In genomic region chr9:131554865-131555351, GRCh38 we compare ENCODE assay signal across 24 cellular contexts. TPM values are rescaled to one million over a fixed set of nuclear protein-coding genes. Genes with fewer than 3 reads are reported as not detected.
DNase-seq lines count a peak whose midpoint lies in the region; ATAC-seq and TF ChIP-seq lines count a peak whose summit lies in the region.
"Had no signal": no experiment of that assay in that cellular context is flagged by ENCODE, and none has a peak within 500 bp of the region (broad histone marks: within the 10 kb centered on the region; RNA-seq: fewer than 3 reads in every experiment).

No MANE protein-coding gene starts in this region.

- H3K36me3 ChIP-seq in ectodermal cell (ENCODE audit: control insufficient read depth, insufficient read depth, low read length): no peaks in the 10 kb centered on the region
- H3K36me3 ChIP-seq in stomach: peaks cover 0 to 12% (median 5%) of the 10 kb centered on the region in 4 donors
- H3K36me3 ChIP-seq: BE2C had no signal

- H3K27me3 ChIP-seq in ectodermal cell (ENCODE audit: control insufficient read depth, insufficient read depth, low read length, poor library complexity, severe bottlenecking) (peaks cover 33% of the 10 kb centered on the region), stomach (peaks cover 0 to 58% (median 30%) of the 10 kb centered on the region in 3 donors)
- H3K27me3 ChIP-seq: BE2C had no signal

- H3K27ac ChIP-seq in ectodermal cell (ENCODE audit: insufficient read depth, low read depth, low read length, poor library complexity, severe bottlenecking) (no peak overlapping the region), stomach (no peak overlapping the region)
- H3K27ac ChIP-seq: GM23248, tibial nerve had no signal

- DNase-seq in activated CD8-positive, alpha-beta memory T cell treated with anti-CD3 and anti-CD28 coated beads, Interleukin-2, amount 10 ng/mL, durations not matched to agents 7 days and 5 days: no peak
- DNase-seq in activated CD8-positive, alpha-beta memory T cell treated with anti-CD3 and anti-CD28 coated beads for 24 hours: no peak
- DNase-seq in mesothelial cell of epicardium (ENCODE audit: low spot score in 2 of 2, unreplicated experiment in 2 of 2) (no peak), type B pancreatic cell (ENCODE audit: extremely low spot score, unreplicated experiment) (no peak), left lobe of liver (ENCODE audit: low spot score) (no peak), head of caudate nucleus (no peak), stomach (no peak)
- DNase-seq: activated CD4-positive, alpha-beta T cell treated with anti-CD3 and anti-CD28 coated beads, Interleukin-2, amount 10 ng/mL, durations not matched to agents 7 days and 5 days; activated naive CD4-positive, alpha-beta T cell treated with anti-CD3 and anti-CD28 coated beads for 36 hours; Calu3; GM23248; hippocampal formation; midbrain; NCI-H1105; NCI-H526; nucleus accumbens; right cardiac atrium; stimulated activated CD4-positive, alpha-beta T cell treated with anti-CD3 and anti-CD28 coated beads, Interleukin-15, amount 100 ng/mL, for 24 hours had no signal

- H3K9me3 Mint-ChIP-seq in activated CD8-positive, alpha-beta memory T cell treated with anti-CD3 and anti-CD28 coated beads, Interleukin-2, amount 10 ng/mL, durations not matched to agents 7 days and 5 days (ENCODE audit: low read depth): no peaks in the 10 kb centered on the region
- H3K9me3 Mint-ChIP-seq in mesothelial cell of epicardium (peaks cover 4% of the 10 kb centered on the region), type B pancreatic cell (no peaks in the 10 kb centered on the region)
- H3K9me3 Mint-ChIP-seq: activated CD4-positive, alpha-beta T cell treated with anti-CD3 and anti-CD28 coated beads, Interleukin-2, amount 10 ng/mL, durations not matched to agents 7 days and 5 days; activated naive CD4-positive, alpha-beta T cell treated with anti-CD3 and anti-CD28 coated beads for 36 hours had no signal

- peaks cover 48% of the 10 kb centered on the region for H3K27me3 Mint-ChIP-seq in activated CD8-positive, alpha-beta memory T cell treated with anti-CD3 and anti-CD28 coated beads, Interleukin-2, amount 10 ng/mL, durations not matched to agents 7 days and 5 days
- H3K27me3 Mint-ChIP-seq in mesothelial cell of epicardium (ENCODE audit: low read depth) (peaks cover 51% of the 10 kb centered on the region), type B pancreatic cell (peaks cover 48% of the 10 kb centered on the region)

- TF ChIP-seq CTCF in mesothelial cell of epicardium (IDR thresholded peaks at IDR 0.05; ENCODE audit: unreplicated experiment) (no peak), type B pancreatic cell (conservative IDR thresholded peaks at IDR 0.05) (no peak), stomach (IDR thresholded peaks at IDR 0.05) (no peak)

- H3K4me1 Mint-ChIP-seq in activated CD8-positive, alpha-beta memory T cell treated with anti-CD3 and anti-CD28 coated beads, Interleukin-2, amount 10 ng/mL, durations not matched to agents 7 days and 5 days: no peaks in the 10 kb centered on the region
- H3K4me1 Mint-ChIP-seq in mesothelial cell of epicardium (no peaks in the 10 kb centered on the region), type B pancreatic cell (ENCODE audit: unreplicated experiment) (peaks cover 5% of the 10 kb centered on the region)

- H3K4me1 ChIP-seq in ectodermal cell (ENCODE audit: control insufficient read depth, insufficient read depth, low read length): no peaks in the 10 kb centered on the region
- no peaks in the 10 kb centered on the region for H3K4me1 ChIP-seq in stomach
- H3K4me1 ChIP-seq: BE2C, tibial nerve had no signal

- CTCF ChIA-PET in activated CD8-positive, alpha-beta memory T cell treated with anti-CD3 and anti-CD28 coated beads, Interleukin-2, amount 10 ng/mL, durations not matched to agents 7 days and 5 days (lab: Charles Lee): interaction anchor here (0.6 to 1.9 kb wide), 4 partner anchors 19 to 206 kb away, joined by 3 to 4 read pairs (median 4); no protein-coding TSS in a partner anchor

- H3K9me3 ChIP-seq in ectodermal cell (ENCODE audit: control insufficient read depth, low read length) (no peaks in the 10 kb centered on the region), stomach (no peaks in the 10 kb centered on the region)
- H3K9me3 ChIP-seq: BE2C had no signal

- no peak overlapping the region for H3K27ac Mint-ChIP-seq in activated CD8-positive, alpha-beta memory T cell treated with anti-CD3 and anti-CD28 coated beads, Interleukin-2, amount 10 ng/mL, durations not matched to agents 7 days and 5 days
- H3K27ac Mint-ChIP-seq in mesothelial cell of epicardium (no peak overlapping the region), type B pancreatic cell (no peak overlapping the region)
- H3K27ac Mint-ChIP-seq: activated CD4-positive, alpha-beta T cell treated with anti-CD3 and anti-CD28 coated beads, Interleukin-2, amount 10 ng/mL, durations not matched to agents 7 days and 5 days; activated naive CD4-positive, alpha-beta T cell treated with anti-CD3 and anti-CD28 coated beads for 36 hours had no signal

- peak; percentile 33 for ATAC-seq in activated CD8-positive, alpha-beta memory T cell treated with anti-CD3 and anti-CD28 coated beads, Interleukin-2, amount 10 ng/mL, durations not matched to agents 7 days and 5 days
- ATAC-seq in left lobe of liver: no peak
- ATAC-seq: Right ventricle myocardium inferior had no signal

- no peak for TF ChIP-seq POLR2A in stomach (IDR thresholded peaks at IDR 0.05)

- intact Hi-C loops in head of caudate nucleus (cut with DNase I) (no loop called here), stomach (cut with DNase I; ENCODE audit: low total_unique reads) (no loop called here)

- WGBS in ectodermal cell, 2 experiments: 21 to 26% methylated on average over 49 of the region's 49 CpGs
- 60 to 75% (median 71%) methylated on average over 20 to 49 of the region's 49 CpGs for WGBS in stomach, 5 donors

- no peak for TF ChIP-seq EP300 in stomach (IDR thresholded peaks at IDR 0.05)

- H3K36me3 Mint-ChIP-seq in activated CD8-positive, alpha-beta memory T cell treated with anti-CD3 and anti-CD28 coated beads, Interleukin-2, amount 10 ng/mL, durations not matched to agents 7 days and 5 days: no peaks in the 10 kb centered on the region
- H3K36me3 Mint-ChIP-seq in mesothelial cell of epicardium (peaks cover 3% of the 10 kb centered on the region), type B pancreatic cell (no peaks in the 10 kb centered on the region)

- H3K4me3 ChIP-seq in ectodermal cell (ENCODE audit: insufficient read depth, low read depth, low read length) (peak overlapping the region; percentile 11), stomach (no peak overlapping the region)
- H3K4me3 ChIP-seq: GM23248, tibial nerve had no signal

- H3K4me3 Mint-ChIP-seq in activated CD8-positive, alpha-beta memory T cell treated with anti-CD3 and anti-CD28 coated beads, Interleukin-2, amount 10 ng/mL, durations not matched to agents 7 days and 5 days: no peak overlapping the region
- peak overlapping the region; percentile 43 for H3K4me3 Mint-ChIP-seq in mesothelial cell of epicardium
- H3K4me3 Mint-ChIP-seq in type B pancreatic cell: peak overlapping the region; percentile 57
- H3K4me3 Mint-ChIP-seq: activated CD4-positive, alpha-beta T cell treated with anti-CD3 and anti-CD28 coated beads, Interleukin-2, amount 10 ng/mL, durations not matched to agents 7 days and 5 days; activated naive CD4-positive, alpha-beta T cell treated with anti-CD3 and anti-CD28 coated beads for 36 hours had no signal

RNA-seq across cellular contexts. Expression of gene PRRT1B, which starts 9.6 kb away (rescaled TPM):
- not detected for total RNA-seq in activated CD8-positive, alpha-beta memory T cell treated with anti-CD3 and anti-CD28 coated beads, Interleukin-2, amount 10 ng/mL, durations not matched to agents 7 days and 5 days
- not detected for polyA plus RNA-seq in ectodermal cell (2013, experiment 1 of 4)
- polyA plus RNA-seq in ectodermal cell (2013, experiment 2 of 4): not detected
- not detected for polyA plus RNA-seq in ectodermal cell (2013, experiment 3 of 4)
- polyA plus RNA-seq in ectodermal cell (2013, experiment 4 of 4): not detected
- total RNA-seq in mesothelial cell of epicardium (not detected in 3 replicates), type B pancreatic cell (ENCODE audit: low replicate concordance) (3.0 and 5.6 TPM in 2 replicates), left lobe of liver (8.5 TPM), stomach (10 to 100 TPM in 1 of 5 donors, 1 to 10 TPM in 1, under 1 TPM in 1, not detected in 2; 0.73 to 10.9 (median 1.8) TPM)
- 1 to 10 TPM in 2 of 3 donors, under 1 TPM in 1; 0.48 to 3.7 (median 1.4) TPM for polyA plus RNA-seq in stomach
- total RNA-seq: A172; activated CD4-positive, alpha-beta T cell treated with anti-CD3 and anti-CD28 coated beads, Interleukin-2, amount 10 ng/mL, durations not matched to agents 7 days and 5 days; activated naive CD4-positive, alpha-beta T cell treated with anti-CD3 and anti-CD28 coated beads for 36 hours; Calu3; GM23248; LHCN-M2; right cardiac atrium; Right ventricle myocardium inferior; tibial nerve had no signal
- polyA plus RNA-seq: GM23248, right cardiac atrium had no signal

RNA-seq across cellular contexts. Expression of gene UCK1, which starts 23.8 kb away (rescaled TPM):
- total RNA-seq in activated CD8-positive, alpha-beta memory T cell treated with anti-CD3 and anti-CD28 coated beads, Interleukin-2, amount 10 ng/mL, durations not matched to agents 7 days and 5 days: 10 to 100 TPM; 26.1 to 29.6 TPM
- polyA plus RNA-seq in ectodermal cell (2013, experiment 1 of 4): 46.4 TPM
- 56.9 TPM for polyA plus RNA-seq in ectodermal cell (2013, experiment 2 of 4)
- 34.3 TPM for polyA plus RNA-seq in ectodermal cell (2013, experiment 3 of 4)
- 42.2 TPM for polyA plus RNA-seq in ectodermal cell (2013, experiment 4 of 4)
- 21.9 to 26.6 TPM (median 23.2 TPM) in 3 replicates for total RNA-seq in mesothelial cell of epicardium
- total RNA-seq in type B pancreatic cell (ENCODE audit: low replicate concordance): 25.9 and 36.8 TPM in 2 replicates
- total RNA-seq in left lobe of liver: 40.2 TPM
- total RNA-seq in stomach: 100 to 1,000 TPM in 1 of 5 donors, 10 to 100 TPM in 3, 1 to 10 TPM in 1; 9.9 to 143 (median 37.9) TPM
- 10 to 100 TPM; 23.2 to 34.1 (median 29.2) TPM for polyA plus RNA-seq in stomach

RNA-seq across cellular contexts. Expression of gene POMT1, which starts 52.2 kb away (rescaled TPM):
- 10 to 100 TPM; 41.5 to 53.7 TPM for total RNA-seq in activated CD8-positive, alpha-beta memory T cell treated with anti-CD3 and anti-CD28 coated beads, Interleukin-2, amount 10 ng/mL, durations not matched to agents 7 days and 5 days
- polyA plus RNA-seq in ectodermal cell (2013, experiment 1 of 4): 49.1 TPM
- 47.6 TPM for polyA plus RNA-seq in ectodermal cell (2013, experiment 2 of 4)
- 36.1 TPM for polyA plus RNA-seq in ectodermal cell (2013, experiment 3 of 4)
- 39.6 TPM for polyA plus RNA-seq in ectodermal cell (2013, experiment 4 of 4)
- total RNA-seq in mesothelial cell of epicardium (54.8 to 59.2 TPM (median 57.2 TPM) in 3 replicates), type B pancreatic cell (ENCODE audit: low replicate concordance) (48.7 and 55.4 TPM in 2 replicates), left lobe of liver (14.4 TPM), stomach (10 to 100 TPM in 3 of 5 donors, 1 to 10 TPM in 2; 3.5 to 59.7 (median 15.4) TPM)
- 10 to 100 TPM in 2 of 3 donors, 1 to 10 TPM in 1; 8.7 to 20.3 (median 18.0) TPM for polyA plus RNA-seq in stomach
